19 cellular contexts compared by ENCODE assay signal in genomic region chrX:151359341-151359740, GRCh38. TPM values are rescaled to one million over a fixed set of nuclear protein-coding genes. Genes with fewer than 3 reads are reported as not detected.
A peak's percentile ranks its signal among the peaks of the same experiment; 100 is the strongest.
DNase-seq lines count a peak whose midpoint lies in the region; ATAC-seq and TF ChIP-seq lines count a peak whose summit lies in the region.
"Had no signal": no experiment of that assay in that cellular context is flagged by ENCODE, and none has a peak within 500 bp of the region (broad histone marks: within the 10 kb centered on the region; RNA-seq: fewer than 3 reads in every experiment).

No MANE protein-coding gene starts in this region.

- POLR2A ChIA-PET in IMR-90 (lab: Charles Lee; ENCODE audit: unreplicated experiment): no interaction called here

- no peak overlapping the region for H2BK20ac ChIP-seq in IMR-90 (ENCODE audit: low read depth, low read length)

- no peak overlapping the region for H3K4ac ChIP-seq in IMR-90 (ENCODE audit: low read depth, low read length)
- H3K4ac ChIP-seq in mesendoderm (ENCODE audit: low read depth, low read length): no peak overlapping the region

- WGBS in IMR-90 (ENCODE audit: extremely low coverage in 2 of 2, insufficient read length in 1 of 2), 2 experiments: 13% methylated on average over 3 of the region's 3 CpGs; no CpG with 5 or more reads in 1 of the 2 experiments
- no CpG with 5 or more reads among the region's 3 CpGs for WGBS in mesendoderm (ENCODE audit: extremely low coverage, insufficient coverage, low lambda C conversion rate)

- H3K18ac ChIP-seq in IMR-90 (ENCODE audit: low read depth, low read length): no peak overlapping the region
- H3K18ac ChIP-seq in mesendoderm (ENCODE audit: low read length): no peak overlapping the region

- no peaks in the 10 kb centered on the region for H3K27me3 ChIP-seq in H7 (ENCODE audit: control insufficient read depth, insufficient read depth, low read length)
- no peaks in the 10 kb centered on the region for H3K27me3 ChIP-seq in IMR-90 (ENCODE audit: control insufficient read depth, insufficient read depth, low read length)
- no peaks in the 10 kb centered on the region for H3K27me3 ChIP-seq in mesendoderm (ENCODE audit: insufficient read depth, low read length, poor library complexity)
- H3K27me3 ChIP-seq: Peyer's patch had no signal

- H4K91ac ChIP-seq in IMR-90 (ENCODE audit: insufficient read depth, low read depth, low read length): no peak overlapping the region

- H2AK5ac ChIP-seq in IMR-90 (ENCODE audit: low read depth, low read length): no peak overlapping the region
- no peak overlapping the region for H2AK5ac ChIP-seq in mesendoderm (ENCODE audit: low read length)

- dilution Hi-C loops in IMR-90 (cut with HindIII; ENCODE audit: low sequenced_read_pairs, unreplicated experiment): no loop called here

- no peak for TF ChIP-seq RAD21 in IMR-90 (IDR thresholded peaks at IDR 0.05; ENCODE audit: low read length)

- peak overlapping the region; percentile 29 for H2AFZ ChIP-seq in IMR-90 (replicated peaks; ENCODE audit: low read length, poor library complexity)

- H3K4me2 ChIP-seq in IMR-90 (ENCODE audit: low read depth, low read length) (no peak overlapping the region), mesendoderm (ENCODE audit: low read length) (no peak overlapping the region)

- H3K79me1 ChIP-seq in IMR-90 (ENCODE audit: low read depth in 1 of 2, low read length in 2 of 2) (no peaks in the 10 kb centered on the region), mesendoderm (ENCODE audit: low read length) (no peaks in the 10 kb centered on the region)

- H3K9me3 Mint-ChIP-seq in glutamatergic neuron (ENCODE audit: unreplicated experiment): no peaks in the 10 kb centered on the region

- no peaks in the 10 kb centered on the region for H4K20me1 ChIP-seq in IMR-90 (ENCODE audit: insufficient read depth, low read length)

- H3K4me3 ChIP-seq in H7 (ENCODE audit: insufficient read depth, low read depth, low read length) (no peak overlapping the region), IMR-90 (ENCODE audit: insufficient read depth, low read depth, low read length) (no peak overlapping the region), mesendoderm (ENCODE audit: low read length) (no peak overlapping the region)

- H2BK15ac ChIP-seq in IMR-90 (ENCODE audit: low read depth, low read length) (no peak overlapping the region), mesendoderm (replicated peaks; ENCODE audit: low read depth) (no peak overlapping the region)

- H3K9ac ChIP-seq in IMR-90 (ENCODE audit: low read depth, low read length) (no peak overlapping the region), mesendoderm (ENCODE audit: low read length) (no peak overlapping the region)

- H3K14ac ChIP-seq in IMR-90 (replicated peaks; ENCODE audit: low read depth, low read length): no peak overlapping the region

- no peak overlapping the region for H3K56ac ChIP-seq in IMR-90 (ENCODE audit: extremely low read depth, insufficient read depth, low read length)
- H3K56ac ChIP-seq in mesendoderm (ENCODE audit: low read length): no peak overlapping the region

- peaks cover 2% of the 10 kb centered on the region for H3K4me1 Mint-ChIP-seq in glutamatergic neuron (ENCODE audit: low read depth, unreplicated experiment)
- peaks cover 4% of the 10 kb centered on the region for H3K4me1 Mint-ChIP-seq in T-helper 17 cell

- no peak overlapping the region for H2BK5ac ChIP-seq in IMR-90 (ENCODE audit: low read depth, low read length, poor library complexity, severe bottlenecking)
- no peak overlapping the region for H2BK5ac ChIP-seq in mesendoderm (ENCODE audit: low read length)

- H3K36me3 Mint-ChIP-seq in glutamatergic neuron (ENCODE audit: unreplicated experiment): no peaks in the 10 kb centered on the region
- no peaks in the 10 kb centered on the region for H3K36me3 Mint-ChIP-seq in T-helper 17 cell (ENCODE audit: low read depth)
- H3K36me3 Mint-ChIP-seq: CD14-positive monocyte had no signal

- H3K27ac ChIP-seq in IMR-90 (ENCODE audit: insufficient read depth, low read length) (no peak overlapping the region), mesendoderm (ENCODE audit: low read depth, low read length) (no peak overlapping the region)
- H3K27ac ChIP-seq: A549, Peyer's patch had no signal

- no peaks in the 10 kb centered on the region for H3K36me3 ChIP-seq in H7 (replicated peaks; ENCODE audit: control insufficient read depth, insufficient read depth, low read length)
- no peaks in the 10 kb centered on the region for H3K36me3 ChIP-seq in IMR-90 (ENCODE audit: control insufficient read depth, insufficient read depth, low read length)
- no peaks in the 10 kb centered on the region for H3K36me3 ChIP-seq in mesendoderm (ENCODE audit: control insufficient read depth, insufficient read depth, low read length)
- H3K36me3 ChIP-seq: Peyer's patch had no signal

- no peaks in the 10 kb centered on the region for H3K9me3 ChIP-seq in IMR-90 (ENCODE audit: control insufficient read depth, insufficient read depth, low read length)
- no peaks in the 10 kb centered on the region for H3K9me3 ChIP-seq in T-helper 17 cell (ENCODE audit: control insufficient read depth, low read length, poor library complexity, severe bottlenecking)
- H3K9me3 ChIP-seq: A549, Peyer's patch had no signal

- no peaks in the 10 kb centered on the region for H3K4me1 ChIP-seq in IMR-90 (ENCODE audit: control insufficient read depth, insufficient read depth, low read length)
- no peaks in the 10 kb centered on the region for H3K4me1 ChIP-seq in mesendoderm (ENCODE audit: control insufficient read depth, low read depth, low read length)
- H3K4me1 ChIP-seq: A549, Peyer's patch had no signal

- H3K79me2 ChIP-seq in mesendoderm (ENCODE audit: control insufficient read depth, insufficient read depth, low read length): no peaks in the 10 kb centered on the region

- no TSS peak for BruUV-seq in IMR-90 (replicated peaks; lab: Mats Ljungman, UMichigan)

- TF ChIP-seq POLR2A in IMR-90 (IDR thresholded peaks at IDR 0.05; ENCODE audit: low read depth, low read length): no peak

- H2BK120ac ChIP-seq in IMR-90 (ENCODE audit: low read depth, low read length) (no peak overlapping the region), mesendoderm (ENCODE audit: low read depth, low read length) (no peak overlapping the region)

- DNase-seq in H7 (peak; percentile 11), IMR-90 (no peak), glutamatergic neuron (no peak), mesendoderm (peak; percentile 57), SW 1271 (lab: John Stamatoyannopoulos, UW) (no peak), T-helper 17 cell (no peak)
- DNase-seq: DMS53, GF-D8, Kasumi-1, NCI-H1048, NCI-H1417 treated with DMSO at 0.1 percent for 48 hours, NCI-H187 treated with DMSO at 0.1 percent for 48 hours, NCI-H2107, Peyer's patch had no signal

- intact Hi-C loops in IMR-90 (cut with micrococcal nuclease): no loop called here

- H4K8ac ChIP-seq in IMR-90 (ENCODE audit: low read depth in 2 of 2, low read length in 2 of 2) (no peak overlapping the region), mesendoderm (ENCODE audit: low read depth, low read length) (no peak overlapping the region)

- H3K4me3 Mint-ChIP-seq in glutamatergic neuron (ENCODE audit: unreplicated experiment) (peak overlapping the region; percentile 25), T-helper 17 cell (no peak overlapping the region)

- H3K27ac Mint-ChIP-seq in glutamatergic neuron (ENCODE audit: unreplicated experiment) (no peak overlapping the region), T-helper 17 cell (no peak overlapping the region)
- H3K27ac Mint-ChIP-seq: B cell, CD14-positive monocyte had no signal

- no peaks in the 10 kb centered on the region for H3K9me1 ChIP-seq in IMR-90 (ENCODE audit: insufficient read depth, low read length)

- H4K5ac ChIP-seq in IMR-90 (ENCODE audit: low read depth, low read length) (no peak overlapping the region), mesendoderm (ENCODE audit: low read length) (no peak overlapping the region)

- no peak overlapping the region for H2AK9ac ChIP-seq in IMR-90 (replicated peaks; ENCODE audit: low read depth, low read length, poor library complexity)

- in situ Hi-C loops in IMR-90 (cut with MboI; ENCODE audit: low sequenced_read_pairs): no loop called here

- no peaks in the 10 kb centered on the region for H3K27me3 Mint-ChIP-seq in glutamatergic neuron (ENCODE audit: unreplicated experiment)
- H3K27me3 Mint-ChIP-seq in T-helper 17 cell: peaks cover 22% of the 10 kb centered on the region

- ATAC-seq in IMR-90 (ENCODE audit: low read depth): no peak
- no peak for ATAC-seq in GM21367 (IDR thresholded peaks at IDR 0.05; ENCODE audit: unreplicated experiment)
- no peak for ATAC-seq in GM21717 (IDR thresholded peaks at IDR 0.05; ENCODE audit: unreplicated experiment)
- ATAC-seq in T-helper 17 cell: no peak

- TF ChIP-seq CTCF in IMR-90 (conservative IDR thresholded peaks at IDR 0.05; ENCODE audit: low read depth, low read length) (no peak), glutamatergic neuron (IDR thresholded peaks at IDR 0.05; ENCODE audit: partially characterized antibody, unreplicated experiment) (no peak)

- H3K23ac ChIP-seq in IMR-90 (ENCODE audit: low read depth, low read length) (no peak overlapping the region), mesendoderm (ENCODE audit: low read length) (no peak overlapping the region)

- CTCF ChIA-PET in IMR-90 (lab: Yijun Ruan, JAX): interaction anchor here (0.7 to 0.9 kb wide), 2 partner anchors 175 to 507 kb away, joined by 3 read pairs; no protein-coding TSS in a partner anchor

TF ChIP-seq in IMR-90, 13 proteins besides CTCF, POLR2A, EP300 and RAD21:
- TF ChIP-seq BHLHE40 (IDR thresholded peaks at IDR 0.05; ENCODE audit: low read depth, low read length) (no peak), SMC3 (IDR thresholded peaks at IDR 0.05; ENCODE audit: low read depth, low read length) (no peak), MAZ (IDR thresholded peaks at IDR 0.05; ENCODE audit: borderline replicate concordance, low read depth, low read length) (no peak), RCOR1 (IDR thresholded peaks at IDR 0.05; ENCODE audit: insufficient replicate concordance, low read length) (no peak), FOS (IDR thresholded peaks at IDR 0.05; ENCODE audit: low read depth, low read length) (no peak)

RNA-seq across cellular contexts. Expression of gene VMA21, which starts 37.7 kb away (rescaled TPM):
- 67.0 and 68.1 TPM in 2 replicates for total RNA-seq in H7 (2014; rRNA removed; shearing (Covaris generic))
- total RNA-seq in IMR-90 (2012; rRNA removed) (28.5 and 49.4 TPM in 2 replicates), glutamatergic neuron (ENCODE audit: unreplicated experiment) (28.7 TPM), T-helper 17 cell (10 to 100 TPM; 22.7 to 22.9 TPM)
- polyA plus RNA-seq in IMR-90 (2012; rRNA removed): 10.1 and 12.3 TPM in 2 replicates
- 4.2 and 4.7 TPM in 2 replicates for polyA plus RNA-seq in IMR-90 (2012; cell fraction: cytosol; rRNA removed)
- polyA plus RNA-seq in IMR-90 (2012; cell fraction: nucleus; rRNA removed; ENCODE audit: low replicate concordance): 1.5 and 7.1 TPM in 2 replicates
- polyA plus RNA-seq in mesendoderm (2013, experiment 1 of 2): 34.9 TPM
- polyA plus RNA-seq in mesendoderm (2013, experiment 2 of 2): 33.8 TPM

Comparison
In these comparisons a context has a peak if more than half of its experiments do, and no peak if none do; other contexts are left out.
1. DNase-seq: peak in H7 (single experiment) and mesendoderm (single experiment); none in IMR-90 (single experiment), glutamatergic neuron (single experiment), SW 1271 (0 of 2) and T-helper 17 cell (0 of 3).